ENCODE assay signal across 11 cellular contexts in genomic region chr6:15322781-15323536, GRCh38.
DNase-seq lines count a peak whose midpoint lies in the region; ATAC-seq, FAIRE-seq and TF ChIP-seq lines count a peak whose summit lies in the region.
"Had no signal": no experiment of that assay in that cellular context is flagged by ENCODE, and none has a peak within 500 bp of the region (broad histone marks: within the 10 kb centered on the region; RNA-seq: fewer than 3 reads in every experiment).

No MANE protein-coding gene starts in this region.

- intact Hi-C loops in OCI-LY7 (cut with micrococcal nuclease; ENCODE audit: unreplicated experiment) = no loop called here
- intact Hi-C loops in Right ventricle myocardium inferior (cut with DNase I) = no loop called here

- H3K4me1 Mint-ChIP-seq in GM23338 = peaks cover 81% of the 10 kb centered on the region

- H3K9me3 ChIP-seq in SJCRH30 (replicated peaks) (no peaks in the 10 kb centered on the region), small intestine (ENCODE audit: control insufficient read depth, low read depth) (no peaks in the 10 kb centered on the region), OCI-LY7 (ENCODE audit: low read length) (peaks cover 9% of the 10 kb centered on the region)
- H3K9me3 ChIP-seq: MG63 had no signal

- no peaks in the 10 kb centered on the region for H3K27me3 ChIP-seq in GM23338 (ENCODE audit: insufficient read depth)
- H3K27me3 ChIP-seq in SJCRH30 = no peaks in the 10 kb centered on the region
- no peaks in the 10 kb centered on the region for H3K27me3 ChIP-seq in small intestine (ENCODE audit: control insufficient read depth in 2 of 2, insufficient read depth in 2 of 2, low read length in 2 of 2)
- H3K27me3 ChIP-seq: MG63 had no signal

- peaks cover 31% of the 10 kb centered on the region for H3K27me3 Mint-ChIP-seq in GM23338 (ENCODE audit: insufficient read depth, low read depth, poor library complexity)

- H3K4me1 ChIP-seq in GM23338 (ENCODE audit: insufficient read depth) (peaks cover 97% of the 10 kb centered on the region), SJCRH30 (peaks cover 12% of the 10 kb centered on the region; the same call in 1 of the 2 replicates), small intestine (ENCODE audit: control insufficient read depth in 2 of 2, insufficient read depth in 1 of 2, low read depth in 1 of 2, low read length in 1 of 2) (peaks cover 12 to 27% of the 10 kb centered on the region in 2 donors), OCI-LY7 (ENCODE audit: insufficient read depth, low read length, poor library complexity, severe bottlenecking) (peaks cover 35% of the 10 kb centered on the region)

- DNase-seq in GM23338 (ENCODE audit: low spot score) (no peak), SJCRH30 (no peak), fibroblast of gingiva (ENCODE audit: low read depth) (peak; percentile 67), small intestine (peak; percentile 90), OCI-LY7 (ENCODE audit: low spot score) (no peak), Right ventricle myocardium inferior (ENCODE audit: missing footprints) (no peak)
- DNase-seq in stimulated activated naive CD4-positive, alpha-beta T cell (lab: John Stamatoyannopoulos, UW) = no peak
- DNase-seq: activated CD4-positive, alpha-beta T cell treated with anti-CD3 and anti-CD28 coated beads for 1 hour; cerebellar nuclear complex; MG63; occipital lobe had no signal

- H3K27ac ChIP-seq in GM23338 (ENCODE audit: low read depth) = 0 out of 2 replicates have a peak overlapping the region, but pooled peaks have one; percentile 30
- peak overlapping the region; percentile 32; the same call in 1 of the 2 replicates for H3K27ac ChIP-seq in SJCRH30
- peak overlapping the region; percentile 65 to 80 for H3K27ac ChIP-seq in small intestine (ENCODE audit: low read depth in 1 of 2, low read length in 1 of 2)
- H3K27ac ChIP-seq in OCI-LY7 (ENCODE audit: low read depth, low read length, poor library complexity, severe bottlenecking) = no peak overlapping the region

- H4K20me1 ChIP-seq in GM23338 (replicated peaks; ENCODE audit: insufficient read depth) = peaks cover 97% of the 10 kb centered on the region
- no peaks in the 10 kb centered on the region for H4K20me1 ChIP-seq in OCI-LY7 (ENCODE audit: insufficient read depth, low read length)

- peaks cover 27% of the 10 kb centered on the region; the same call in 2 of the 3 replicates for H3K36me3 Mint-ChIP-seq in GM23338 (ENCODE audit: low read depth)

- 22 to 53% (median 33%) methylated on average over 5 of the region's 5 CpGs for WGBS in small intestine, 3 donors

- no TSS peak for BruUV-seq in OCI-LY7 (replicated peaks; lab: Mats Ljungman, UMichigan)

- CTCF ChIA-PET in OCI-LY7 (lab: Charles Lee; ENCODE audit: unreplicated experiment) = interaction anchor here (1.4 kb wide), 1 partner anchor 16 kb away, joined by 4 read pairs; no protein-coding TSS in a partner anchor

- no peaks in the 10 kb centered on the region for H3K9me3 Mint-ChIP-seq in GM23338

- H3K36me3 ChIP-seq in GM23338 (ENCODE audit: insufficient read depth) (no peaks in the 10 kb centered on the region), SJCRH30 (no peaks in the 10 kb centered on the region), small intestine (ENCODE audit: control insufficient read depth in 2 of 2, insufficient read depth in 2 of 2, low read length in 2 of 2) (no peaks in the 10 kb centered on the region), OCI-LY7 (ENCODE audit: insufficient read depth, low read length) (peaks cover 7% of the 10 kb centered on the region)
- H3K36me3 ChIP-seq: MG63 had no signal

- peaks cover 36% of the 10 kb centered on the region for H3F3A ChIP-seq in GM23338 (replicated peaks; ENCODE audit: low read depth)

- no peak overlapping the region for H2AFZ ChIP-seq in GM23338
- H2AFZ ChIP-seq in OCI-LY7 (ENCODE audit: low read length) = no peak overlapping the region

- no peak overlapping the region for H3K4me3 ChIP-seq in GM23338
- no peak overlapping the region for H3K4me3 ChIP-seq in SJCRH30
- no peak overlapping the region for H3K4me3 ChIP-seq in small intestine (ENCODE audit: low read depth in 1 of 2, low read length in 2 of 2)
- H3K4me3 ChIP-seq in OCI-LY7 (ENCODE audit: low read depth, low read length, poor library complexity, severe bottlenecking) = no peak overlapping the region
- H3K4me3 ChIP-seq: MG63 had no signal

- POLR2A ChIA-PET in OCI-LY7 (lab: Charles Lee) = interaction anchor here (1.3 kb wide), 1 partner anchor 27 kb away, joined by 4 read pairs; no protein-coding TSS in a partner anchor

- FAIRE-seq in small intestine (lab: Jason Lieb, UNC) = no peak

- H3K4me3 Mint-ChIP-seq in GM23338 = no peak overlapping the region; the same call in 2 of the 3 replicates

- ATAC-seq in GM23338 (peak; percentile 18), Right ventricle myocardium inferior (no peak)

- H3K9me2 ChIP-seq in GM23338 (ENCODE audit: insufficient read depth) (no peaks in the 10 kb centered on the region), OCI-LY7 (ENCODE audit: insufficient read depth, low read length) (no peaks in the 10 kb centered on the region)

- H3K27ac Mint-ChIP-seq in GM23338 = 0 out of 2 replicates have a peak overlapping the region, but pooled peaks have one; percentile 2

- H3K79me2 ChIP-seq in GM23338 (replicated peaks; ENCODE audit: insufficient read depth) (peaks cover 100% of the 10 kb centered on the region), OCI-LY7 (ENCODE audit: insufficient read depth, low read depth, low read length) (peaks cover 34% of the 10 kb centered on the region; the same call in 1 of the 2 replicates)

- H3K4me2 ChIP-seq in GM23338 (peak overlapping the region; percentile 39; the same call in 1 of the 2 replicates), OCI-LY7 (ENCODE audit: low read length) (no peak overlapping the region)

- TF ChIP-seq CTCF in GM23338 (conservative IDR thresholded peaks at IDR 0.05; ENCODE audit: low read depth in 2 of 2) = no peak
- TF ChIP-seq CTCF in OCI-LY7 (conservative IDR thresholded peaks at IDR 0.05; ENCODE audit: low read length) = no peak

TF ChIP-seq in GM23338, 12 proteins besides CTCF, POLR2A, EP300 and RAD21:
- TF ChIP-seq POLR2AphosphoS5 (IDR thresholded peaks at IDR 0.05; ENCODE audit: low read depth) (peak; percentile 34; the same call in 1 of the 2 replicates), JUNB (IDR thresholded peaks at IDR 0.05; ENCODE audit: unreplicated experiment) (no peak), REST (IDR thresholded peaks at IDR 0.05; ENCODE audit: unreplicated experiment) (no peak), EZH2phosphoT487 (IDR thresholded peaks at IDR 0.05; ENCODE audit: unreplicated experiment) (no peak)

Comparison
In these comparisons a context has a peak if more than half of its experiments do, and no peak if none do; other contexts are left out.
1. DNase-seq: peak in fibroblast of gingiva (single experiment) and small intestine (single experiment); none in GM23338 (single experiment), SJCRH30 (0 of 2), stimulated activated naive CD4-positive, alpha-beta T cell (0 of 6), OCI-LY7 (single experiment) and Right ventricle myocardium inferior (single experiment).